ENCODE assay signal across 2 cellular contexts in the genomic region with DNA sequence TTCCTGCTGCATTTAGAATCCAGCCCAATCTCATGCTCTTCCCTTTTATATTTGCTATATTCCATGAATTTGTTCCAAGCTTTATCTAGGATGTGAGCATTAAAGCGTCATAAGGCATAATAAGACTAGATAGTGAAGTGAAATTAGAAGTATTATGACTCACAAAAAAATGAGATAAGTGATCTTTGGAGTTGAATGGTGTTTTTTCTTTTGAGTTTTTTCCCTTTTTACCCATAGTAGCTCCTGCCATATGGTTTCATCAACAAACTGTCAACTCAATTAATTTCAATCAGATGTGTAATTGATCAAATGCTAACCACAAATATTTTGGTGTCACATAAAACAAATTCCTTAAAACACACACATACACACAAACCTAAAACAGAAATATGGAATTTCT.
TF ChIP-seq lines count a peak whose summit lies in the region.

No MANE protein-coding gene starts in this region.

TF ChIP-seq in SK-N-SH treated with all-trans-retinoic acid at 6 μM for 48 hours, 23 proteins besides CTCF, POLR2A, EP300 and RAD21:
- TF ChIP-seq ISL1 (CRISPR knock-in tag; IDR thresholded peaks at IDR 0.05) (peak; percentile 78), SNAI2 (CRISPR knock-in tag; IDR thresholded peaks at IDR 0.05) (no peak)

TF ChIP-seq in HepG2, 621 proteins besides CTCF, POLR2A, EP300 and RAD21:
- no peak for TF ChIP-seq KLF13 (CRISPR knock-in tag; IDR thresholded peaks at IDR 0.05)
- TF ChIP-seq, protein P1, sequence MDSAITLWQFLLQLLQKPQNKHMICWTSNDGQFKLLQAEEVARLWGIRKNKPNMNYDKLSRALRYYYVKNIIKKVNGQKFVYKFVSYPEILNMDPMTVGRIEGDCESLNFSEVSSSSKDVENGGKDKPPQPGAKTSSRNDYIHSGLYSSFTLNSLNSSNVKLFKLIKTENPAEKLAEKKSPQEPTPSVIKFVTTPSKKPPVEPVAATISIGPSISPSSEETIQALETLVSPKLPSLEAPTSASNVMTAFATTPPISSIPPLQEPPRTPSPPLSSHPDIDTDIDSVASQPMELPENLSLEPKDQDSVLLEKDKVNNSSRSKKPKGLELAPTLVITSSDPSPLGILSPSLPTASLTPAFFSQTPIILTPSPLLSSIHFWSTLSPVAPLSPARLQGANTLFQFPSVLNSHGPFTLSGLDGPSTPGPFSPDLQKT (CRISPR knock-in tag; IDR thresholded peaks at IDR 0.05; ENCODE audit: borderline replicate concordance), result no peak
- TF ChIP-seq AHR (CRISPR knock-in tag; IDR thresholded peaks at IDR 0.05), result no peak
- TF ChIP-seq, protein P2, sequence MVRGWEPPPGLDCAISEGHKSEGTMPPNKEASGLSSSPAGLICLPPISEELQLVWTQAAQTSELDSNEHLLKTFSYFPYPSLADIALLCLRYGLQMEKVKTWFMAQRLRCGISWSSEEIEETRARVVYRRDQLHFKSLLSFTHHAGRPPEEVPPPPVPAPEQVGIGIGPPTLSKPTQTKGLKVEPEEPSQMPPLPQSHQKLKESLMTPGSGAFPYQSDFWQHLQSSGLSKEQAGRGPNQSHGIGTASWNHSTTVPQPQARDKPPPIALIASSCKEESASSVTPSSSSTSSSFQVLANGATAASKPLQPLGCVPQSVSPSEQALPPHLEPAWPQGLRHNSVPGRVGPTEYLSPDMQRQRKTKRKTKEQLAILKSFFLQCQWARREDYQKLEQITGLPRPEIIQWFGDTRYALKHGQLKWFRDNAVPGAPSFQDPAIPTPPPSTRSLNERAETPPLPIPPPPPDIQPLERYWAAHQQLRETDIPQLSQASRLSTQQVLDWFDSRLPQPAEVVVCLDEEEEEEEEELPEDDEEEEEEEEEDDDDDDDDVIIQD (CRISPR knock-in tag; IDR thresholded peaks at IDR 0.05; ENCODE audit: low read depth), result no peak
- TF ChIP-seq ZKSCAN5 (CRISPR knock-in tag; IDR thresholded peaks at IDR 0.05), result no peak
- TF ChIP-seq SOX13 (IDR thresholded peaks at IDR 0.05), result no peak
- no peak for TF ChIP-seq SOX13 (CRISPR knock-in tag; conservative IDR thresholded peaks at IDR 0.05 in 1 of 2, IDR thresholded peaks at IDR 0.05 in 1 of 2)
- TF ChIP-seq SMAD3 (CRISPR knock-in tag; IDR thresholded peaks at IDR 0.05), result no peak
- TF ChIP-seq, protein P3, sequence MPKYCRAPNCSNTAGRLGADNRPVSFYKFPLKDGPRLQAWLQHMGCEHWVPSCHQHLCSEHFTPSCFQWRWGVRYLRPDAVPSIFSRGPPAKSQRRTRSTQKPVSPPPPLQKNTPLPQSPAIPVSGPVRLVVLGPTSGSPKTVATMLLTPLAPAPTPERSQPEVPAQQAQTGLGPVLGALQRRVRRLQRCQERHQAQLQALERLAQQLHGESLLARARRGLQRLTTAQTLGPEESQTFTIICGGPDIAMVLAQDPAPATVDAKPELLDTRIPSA (CRISPR knock-in tag; IDR thresholded peaks at IDR 0.05; ENCODE audit: borderline replicate concordance), result no peak
- no peak for TF ChIP-seq ZFP1 (CRISPR knock-in tag; IDR thresholded peaks at IDR 0.05)
- TF ChIP-seq, protein P4, sequence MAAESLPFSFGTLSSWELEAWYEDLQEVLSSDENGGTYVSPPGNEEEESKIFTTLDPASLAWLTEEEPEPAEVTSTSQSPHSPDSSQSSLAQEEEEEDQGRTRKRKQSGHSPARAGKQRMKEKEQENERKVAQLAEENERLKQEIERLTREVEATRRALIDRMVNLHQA (CRISPR knock-in tag; IDR thresholded peaks at IDR 0.05), result no peak
- no peak for TF ChIP-seq MED13 (CRISPR knock-in tag; IDR thresholded peaks at IDR 0.05)
- no peak for TF ChIP-seq ARNT (IDR thresholded peaks at IDR 0.05)
